ENCODE assay signal across 18 cellular contexts in the genomic region with DNA sequence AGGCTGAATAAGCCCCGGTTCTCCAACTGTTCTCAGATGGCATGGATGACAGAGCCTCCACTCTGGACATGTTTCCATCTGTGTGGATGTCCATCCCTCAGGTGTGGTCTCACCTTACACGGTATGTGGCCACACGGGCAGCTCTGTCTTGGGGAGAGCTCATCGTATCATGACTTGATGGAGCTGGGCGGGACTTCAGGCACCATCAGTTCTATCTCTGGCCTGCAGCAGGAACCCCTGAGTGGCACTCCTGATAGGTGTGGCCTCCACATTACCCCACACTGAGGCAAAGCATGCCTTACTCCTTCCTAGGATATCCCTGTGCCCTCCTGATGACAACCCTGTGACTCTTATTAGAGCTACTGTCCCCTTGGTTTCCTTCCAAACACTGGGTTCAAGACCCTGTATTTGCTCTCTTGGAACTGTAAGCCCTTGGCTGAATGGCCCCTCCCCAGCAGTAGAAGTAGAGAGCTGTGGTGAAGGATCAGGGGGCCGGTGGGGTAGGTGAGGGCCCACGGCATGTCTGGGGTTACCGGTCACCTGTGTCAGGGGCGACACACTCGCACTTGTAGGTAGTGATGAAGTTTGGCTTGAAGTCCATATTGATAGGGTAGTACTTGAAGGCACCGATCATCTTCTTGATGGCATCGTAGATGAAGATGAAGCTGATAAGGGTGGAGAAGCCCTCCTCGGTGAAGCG. TPM values are rescaled to one million over a fixed set of nuclear protein-coding genes. Genes with fewer than 3 reads are reported as not detected.
DNase-seq lines count a peak whose midpoint lies in the region; ATAC-seq, FAIRE-seq and TF ChIP-seq lines count a peak whose summit lies in the region.
"Had no signal": no experiment of that assay in that cellular context is flagged by ENCODE, and none has a peak within 500 bp of the region (broad histone marks: within the 10 kb centered on the region; RNA-seq: fewer than 3 reads in every experiment).

No MANE protein-coding gene starts in this region.

- H3K27ac ChIP-seq in neural progenitor cell: no peak overlapping the region
- H3K27ac ChIP-seq: C4-2B had no signal

- no peaks in the 10 kb centered on the region for H3K36me3 ChIP-seq in bronchial epithelial cell (ENCODE audit: control insufficient read depth, insufficient read depth, low read length)
- no peaks in the 10 kb centered on the region for H3K36me3 ChIP-seq in neural progenitor cell

- H4K20me1 ChIP-seq in neural progenitor cell (ENCODE audit: low read depth): no peaks in the 10 kb centered on the region

- DNase-seq in bronchial epithelial cell (ENCODE audit: low read depth) (no peak), neural progenitor cell (ENCODE audit: low spot score) (no peak), Kasumi-1 (lab: John Stamatoyannopoulos, UW) (no peak), NCI-H774 (lab: John Stamatoyannopoulos, UW) (no peak)
- DNase-seq in stimulated activated effector memory CD8-positive, alpha-beta T cell treated with anti-CD3 and anti-CD28 coated beads, Interleukin-12 subunit alpha, Interleukin-12 subunit beta, amount 100 ng/mL, for 72 hours (ENCODE audit: low spot score in 2 of 2): no peak
- no peak for DNase-seq in stimulated activated CD4-positive, alpha-beta T cell treated with anti-CD3 and anti-CD28 coated beads, Interleukin-2, amount 100 ng/mL, for 48 hours
- DNase-seq: Caco-2; CD4-positive, CD25-positive, alpha-beta regulatory T cell; CD8-positive, alpha-beta T cell; DMS153; DND-41; GOT3; H7; HCEC 1CT had no signal

- no peak overlapping the region for H3K4me2 ChIP-seq in neural progenitor cell

- H3K79me2 ChIP-seq in neural progenitor cell (ENCODE audit: low read depth): no peaks in the 10 kb centered on the region

- no peaks in the 10 kb centered on the region for H3K9me3 ChIP-seq in neural progenitor cell (ENCODE audit: low read depth)
- H3K9me3 ChIP-seq: Caco-2 had no signal

- H3K4me1 Mint-ChIP-seq in activated T-helper 17 cell treated with anti-CD3 and anti-CD28 coated beads, Interleukin-2, amount 50 U/mL, for 72 hours: peaks cover 4% of the 10 kb centered on the region
- H3K4me1 Mint-ChIP-seq in neural progenitor cell: no peaks in the 10 kb centered on the region
- peaks cover 6% of the 10 kb centered on the region for H3K4me1 Mint-ChIP-seq in stimulated activated effector memory CD8-positive, alpha-beta T cell treated with anti-CD3 and anti-CD28 coated beads, Interleukin-12 subunit alpha, Interleukin-12 subunit beta, amount 100 ng/mL, for 72 hours

- H3K4me3 Mint-ChIP-seq in activated T-helper 17 cell treated with anti-CD3 and anti-CD28 coated beads, Interleukin-2, amount 50 U/mL, for 72 hours: no peak overlapping the region
- peak overlapping the region; percentile 18 for H3K4me3 Mint-ChIP-seq in neural progenitor cell
- H3K4me3 Mint-ChIP-seq in stimulated activated effector memory CD8-positive, alpha-beta T cell treated with anti-CD3 and anti-CD28 coated beads, Interleukin-12 subunit alpha, Interleukin-12 subunit beta, amount 100 ng/mL, for 72 hours: no peak overlapping the region
- H3K4me3 Mint-ChIP-seq: CD4-positive, CD25-positive, alpha-beta regulatory T cell; CD8-positive, alpha-beta T cell had no signal

- TF ChIP-seq CTCF in bronchial epithelial cell (IDR thresholded peaks at IDR 0.05; ENCODE audit: insufficient read depth, low read length, severe bottlenecking) (no peak), neural progenitor cell (IDR thresholded peaks at IDR 0.05) (no peak)

- H3K27me3 ChIP-seq in bronchial epithelial cell (ENCODE audit: control insufficient read depth, insufficient read depth, low read length) (no peaks in the 10 kb centered on the region), neural progenitor cell (no peaks in the 10 kb centered on the region)

- H3K4me3 ChIP-seq in bronchial epithelial cell (ENCODE audit: low read depth, low read length) (no peak overlapping the region), neural progenitor cell (no peak overlapping the region)

- no peaks in the 10 kb centered on the region for H3F3A ChIP-seq in neural progenitor cell (ENCODE audit: low read depth)

- peak; percentile 55 for FAIRE-seq in bronchial epithelial cell (lab: Jason Lieb, UNC)
- FAIRE-seq: G401.6, GM12892 had no signal

- H2AFZ ChIP-seq in neural progenitor cell (replicated peaks): no peak overlapping the region

- no peak for ATAC-seq in activated T-helper 17 cell treated with anti-CD3 and anti-CD28 coated beads, Interleukin-2, amount 50 U/mL, for 72 hours (replicated peaks)
- ATAC-seq in stimulated activated effector memory CD8-positive, alpha-beta T cell treated with anti-CD3 and anti-CD28 coated beads, Interleukin-12 subunit alpha, Interleukin-12 subunit beta, amount 100 ng/mL, for 72 hours: no peak
- ATAC-seq: CD8-positive, alpha-beta T cell had no signal

- H3K27ac Mint-ChIP-seq in activated T-helper 17 cell treated with anti-CD3 and anti-CD28 coated beads, Interleukin-2, amount 50 U/mL, for 72 hours: peak overlapping the region; percentile 11
- H3K27ac Mint-ChIP-seq in neural progenitor cell: no peak overlapping the region
- peak overlapping the region; percentile 43 for H3K27ac Mint-ChIP-seq in stimulated activated effector memory CD8-positive, alpha-beta T cell treated with anti-CD3 and anti-CD28 coated beads, Interleukin-12 subunit alpha, Interleukin-12 subunit beta, amount 100 ng/mL, for 72 hours
- H3K27ac Mint-ChIP-seq: CD8-positive, alpha-beta T cell had no signal

- no peak overlapping the region for H3K9ac ChIP-seq in neural progenitor cell

- H3K27me3 Mint-ChIP-seq in activated T-helper 17 cell treated with anti-CD3 and anti-CD28 coated beads, Interleukin-2, amount 50 U/mL, for 72 hours: no peaks in the 10 kb centered on the region
- peaks cover 8% of the 10 kb centered on the region for H3K27me3 Mint-ChIP-seq in neural progenitor cell (ENCODE audit: insufficient read depth, low read depth)

- no peaks in the 10 kb centered on the region for H3K9me3 Mint-ChIP-seq in activated T-helper 17 cell treated with anti-CD3 and anti-CD28 coated beads, Interleukin-2, amount 50 U/mL, for 72 hours
- H3K9me3 Mint-ChIP-seq in neural progenitor cell: no peaks in the 10 kb centered on the region
- H3K9me3 Mint-ChIP-seq in stimulated activated effector memory CD8-positive, alpha-beta T cell treated with anti-CD3 and anti-CD28 coated beads, Interleukin-12 subunit alpha, Interleukin-12 subunit beta, amount 100 ng/mL, for 72 hours: no peaks in the 10 kb centered on the region
- H3K9me3 Mint-ChIP-seq: CD4-positive, CD25-positive, alpha-beta regulatory T cell; CD8-positive, alpha-beta T cell had no signal

- no peaks in the 10 kb centered on the region for H3K36me3 Mint-ChIP-seq in activated T-helper 17 cell treated with anti-CD3 and anti-CD28 coated beads, Interleukin-2, amount 50 U/mL, for 72 hours (ENCODE audit: low read depth)
- no peaks in the 10 kb centered on the region for H3K36me3 Mint-ChIP-seq in neural progenitor cell
- no peaks in the 10 kb centered on the region for H3K36me3 Mint-ChIP-seq in stimulated activated effector memory CD8-positive, alpha-beta T cell treated with anti-CD3 and anti-CD28 coated beads, Interleukin-12 subunit alpha, Interleukin-12 subunit beta, amount 100 ng/mL, for 72 hours

- no peaks in the 10 kb centered on the region for H3K4me1 ChIP-seq in neural progenitor cell
- H3K4me1 ChIP-seq: Caco-2 had no signal

RNA-seq across cellular contexts. Expression of a gene that starts 48.2 kb away (rescaled TPM):
- total RNA-seq in activated T-helper 17 cell treated with anti-CD3 and anti-CD28 coated beads, Interleukin-2, amount 50 U/mL, for 72 hours: 100 to 1,000 TPM; 281 to 284 TPM
- total RNA-seq in bronchial epithelial cell: 305 and 333 TPM in 2 replicates
- total RNA-seq in neural progenitor cell (ENCODE audit: low replicate concordance): 79.5 and 101 TPM in 2 replicates
